Comparison of ENCODE assay signal across 11 cellular contexts in genomic region chr18:75213610-75214009, GRCh38. TPM values are rescaled to one million over a fixed set of nuclear protein-coding genes. Genes with fewer than 3 reads are reported as not detected.
DNase-seq lines count a peak whose midpoint lies in the region; ATAC-seq and TF ChIP-seq lines count a peak whose summit lies in the region.
"Had no signal": no experiment of that assay in that cellular context is flagged by ENCODE, and none has a peak within 500 bp of the region (broad histone marks: within the 10 kb centered on the region; RNA-seq: fewer than 3 reads in every experiment).

No MANE protein-coding gene starts in this region.

- ATAC-seq in natural killer cell treated with Interleukin-12 subunit alpha and Interleukin-12 subunit beta and Interleukin-15 and Interleukin-18, amount 100 ng/mL, for 72 hours: no peak
- ATAC-seq in natural killer cell (no peak), SK-N-SH treated with all-trans-retinoic acid at 6 μM for 48 hours (no peak), GM21786 (IDR thresholded peaks at IDR 0.05; ENCODE audit: unreplicated experiment) (no peak), HG02678 (IDR thresholded peaks at IDR 0.05; ENCODE audit: unreplicated experiment) (no peak), GM18502 (IDR thresholded peaks at IDR 0.05; ENCODE audit: poor library complexity, unreplicated experiment) (no peak)
- ATAC-seq: Panc1 had no signal

- H3K4me1 Mint-ChIP-seq in natural killer cell treated with Interleukin-12 subunit alpha and Interleukin-12 subunit beta and Interleukin-15 and Interleukin-18, amount 100 ng/mL, for 72 hours (ENCODE audit: low read depth in 2 of 2): peaks cover 61 to 69% of the 10 kb centered on the region in 2 donors
- peaks cover 68% of the 10 kb centered on the region in 2 donors for H3K4me1 Mint-ChIP-seq in natural killer cell
- H3K4me1 Mint-ChIP-seq in immature natural killer cell: peaks cover 74 to 80% of the 10 kb centered on the region in 2 donors

- H3K4me3 Mint-ChIP-seq in natural killer cell treated with Interleukin-12 subunit alpha and Interleukin-12 subunit beta and Interleukin-15 and Interleukin-18, amount 100 ng/mL, for 72 hours: peak overlapping the region; percentile 48
- H3K4me3 Mint-ChIP-seq in natural killer cell (no peak overlapping the region), immature natural killer cell (peak overlapping the region in 4 of 5 donors; percentile 10 to 94 (median 89))

- TF ChIP-seq CTCF in natural killer cell (IDR thresholded peaks at IDR 0.05): no peak

- H3K36me3 Mint-ChIP-seq in natural killer cell treated with Interleukin-12 subunit alpha and Interleukin-12 subunit beta and Interleukin-15 and Interleukin-18, amount 100 ng/mL, for 72 hours: peaks cover 5% of the 10 kb centered on the region
- peaks cover 7% of the 10 kb centered on the region for H3K36me3 Mint-ChIP-seq in natural killer cell
- H3K36me3 Mint-ChIP-seq in immature natural killer cell: no peaks in the 10 kb centered on the region

- no peaks in the 10 kb centered on the region for H3K27me3 Mint-ChIP-seq in natural killer cell treated with Interleukin-12 subunit alpha and Interleukin-12 subunit beta and Interleukin-15 and Interleukin-18, amount 100 ng/mL, for 72 hours
- H3K27me3 Mint-ChIP-seq in natural killer cell (ENCODE audit: low read depth in 2 of 2) (no peaks in the 10 kb centered on the region), immature natural killer cell (ENCODE audit: low read depth in 3 of 3) (peaks cover 8 to 20% (median 17%) of the 10 kb centered on the region in 3 donors)

- peak overlapping the region; percentile 43 to 45 for H3K27ac Mint-ChIP-seq in natural killer cell treated with Interleukin-12 subunit alpha and Interleukin-12 subunit beta and Interleukin-15 and Interleukin-18, amount 100 ng/mL, for 72 hours
- H3K27ac Mint-ChIP-seq in natural killer cell: peak overlapping the region in 1 of 2 donors; percentile 89
- H3K27ac Mint-ChIP-seq in immature natural killer cell: peak overlapping the region in 3 of 6 donors; percentile 9 to 98 (median 64)

- no peaks in the 10 kb centered on the region for H3K9me3 Mint-ChIP-seq in natural killer cell treated with Interleukin-12 subunit alpha and Interleukin-12 subunit beta and Interleukin-15 and Interleukin-18, amount 100 ng/mL, for 72 hours
- H3K9me3 Mint-ChIP-seq in natural killer cell (no peaks in the 10 kb centered on the region), immature natural killer cell (no peaks in the 10 kb centered on the region)

- intact Hi-C loops in natural killer cell (cut with micrococcal nuclease): loop anchor here (2.0 kb wide), 1 partner anchor 15 kb away; no protein-coding TSS in a partner anchor

- no peak for DNase-seq in natural killer cell treated with Interleukin-12 subunit alpha and Interleukin-12 subunit beta and Interleukin-15 and Interleukin-18, amount 100 ng/mL, for 72 hours (ENCODE audit: low spot score)
- DNase-seq in natural killer cell: no peak
- no peak for DNase-seq in immature natural killer cell
- no peak for DNase-seq in activated CD4-positive, alpha-beta T cell treated with anti-CD3 and anti-CD28 coated beads for 48 hours
- DNase-seq: DMS79, retina had no signal

TF ChIP-seq in SK-N-SH treated with all-trans-retinoic acid at 6 μM for 48 hours, 23 proteins besides CTCF, POLR2A, EP300 and RAD21 (continues in another document):
- TF ChIP-seq ARNTL (CRISPR knock-in tag; IDR thresholded peaks at IDR 0.05; ENCODE audit: borderline replicate concordance, low read depth) (no peak), CSRNP3 (CRISPR knock-in tag; IDR thresholded peaks at IDR 0.05) (no peak), OSR1 (CRISPR knock-in tag; IDR thresholded peaks at IDR 0.05) (no peak), TOX (CRISPR knock-in tag; IDR thresholded peaks at IDR 0.05; ENCODE audit: borderline replicate concordance) (peak; percentile 37; the same call in 1 of the 2 replicates), ZNF70 (CRISPR knock-in tag; IDR thresholded peaks at IDR 0.05) (no peak), TSHZ2 (CRISPR knock-in tag; IDR thresholded peaks at IDR 0.05) (no peak), BACH2 (CRISPR knock-in tag; IDR thresholded peaks at IDR 0.05; ENCODE audit: borderline replicate concordance) (no peak), ZFP30 (CRISPR knock-in tag; IDR thresholded peaks at IDR 0.05) (no peak), POU6F1 (CRISPR knock-in tag; IDR thresholded peaks at IDR 0.05; ENCODE audit: borderline replicate concordance, low read depth) (0 out of 2 replicates have a peak, but pooled peaks have one; percentile 24), ISL1 (CRISPR knock-in tag; IDR thresholded peaks at IDR 0.05) (peak; percentile 97), CSDC2 (CRISPR knock-in tag; IDR thresholded peaks at IDR 0.05) (no peak), ZFP3 (CRISPR knock-in tag; IDR thresholded peaks at IDR 0.05) (no peak), PATZ1 (CRISPR knock-in tag; IDR thresholded peaks at IDR 0.05; ENCODE audit: borderline replicate concordance) (peak; percentile 39; the same call in 1 of the 2 replicates)

RNA-seq across cellular contexts. Expression of gene TSHZ1, which starts 3.0 kb away (rescaled TPM):
- 10 to 100 TPM; 19.8 to 21.0 TPM for total RNA-seq in natural killer cell treated with Interleukin-12 subunit alpha and Interleukin-12 subunit beta and Interleukin-15 and Interleukin-18, amount 100 ng/mL, for 72 hours
- 10 to 100 TPM; 44.3 to 51.6 (median 44.8) TPM for total RNA-seq in natural killer cell
- polyA plus RNA-seq in immature natural killer cell: 10 to 100 TPM in 1 of 3 donors, 1 to 10 TPM in 2; 1.7 to 10.7 (median 3.5) TPM

RNA-seq across cellular contexts. Expression of gene PTGR3, which starts 4.7 kb away (rescaled TPM):
- 10 to 100 TPM; 20.0 to 23.0 TPM for total RNA-seq in natural killer cell treated with Interleukin-12 subunit alpha and Interleukin-12 subunit beta and Interleukin-15 and Interleukin-18, amount 100 ng/mL, for 72 hours
- 10 to 100 TPM; 27.4 to 29.4 (median 28.5) TPM for total RNA-seq in natural killer cell
- 10 to 100 TPM; 18.4 to 32.9 (median 26.1) TPM for polyA plus RNA-seq in immature natural killer cell
